In the genomic region with DNA sequence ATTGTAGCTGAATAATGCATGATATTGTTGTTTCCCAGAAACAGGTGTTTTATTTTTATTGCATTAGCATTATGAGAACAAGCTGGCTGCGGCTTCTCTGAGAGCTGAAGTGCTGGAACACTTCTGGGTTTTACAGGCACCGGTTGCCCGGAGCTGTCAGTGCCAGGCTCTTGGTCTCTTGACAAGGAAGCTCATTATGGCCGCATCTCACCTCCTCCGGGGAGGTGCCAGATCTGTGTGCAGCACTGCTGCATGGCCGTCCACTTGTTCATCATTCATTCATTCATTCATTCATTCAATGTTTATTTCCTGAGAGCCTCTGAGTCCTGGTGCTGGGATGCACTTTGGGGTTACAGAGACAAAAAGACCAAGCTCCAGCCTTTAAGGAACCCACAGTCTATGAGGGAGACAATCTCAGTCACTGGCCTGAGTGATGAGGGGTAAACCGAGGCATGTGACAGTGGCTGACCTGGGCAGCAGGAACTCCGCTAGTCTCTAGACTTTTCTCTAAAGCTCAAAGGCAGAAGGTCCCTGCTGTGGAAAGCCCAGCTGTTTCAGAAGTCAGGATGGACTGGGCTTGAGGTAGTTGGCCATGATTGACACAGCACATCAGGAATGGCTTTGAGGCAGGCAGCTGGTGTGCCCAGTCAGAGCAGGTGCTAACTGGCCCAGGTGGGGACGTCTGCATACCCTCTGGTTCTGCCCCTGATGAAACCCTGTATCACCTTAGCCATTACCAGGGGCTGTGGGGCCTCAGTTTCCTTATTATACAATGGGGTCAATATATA, we compare ENCODE assay signal across 22 cellular contexts.
DNase-seq lines count a peak whose midpoint lies in the region; ATAC-seq, FAIRE-seq and TF ChIP-seq lines count a peak whose summit lies in the region.
"Had no signal": no experiment of that assay in that cellular context is flagged by ENCODE, and none has a peak within 500 bp of the region (broad histone marks: within the 10 kb centered on the region; RNA-seq: fewer than 3 reads in every experiment).

No MANE protein-coding gene starts in this region.

- WGBS in GM12878 (ENCODE audit: insufficient coverage, insufficient replicate concordance, low lambda C conversion rate, missing lambda C conversion rate), result 45% methylated on average over 9 of the region's 9 CpGs
- 73 to 92% (median 84%) methylated on average over 9 of the region's 9 CpGs for WGBS in spleen, 5 donors

- TF ChIP-seq RAD21 in GM12878 (IDR thresholded peaks at IDR 0.05; ENCODE audit: insufficient read depth, low read depth, low read length), result no peak

- H3K36me3 ChIP-seq in GM12878 (ENCODE audit: control insufficient read depth in 2 of 2, insufficient read depth in 2 of 2, low read length in 1 of 2) (no peaks in the 10 kb centered on the region), spleen (no peaks in the 10 kb centered on the region)
- H3K36me3 ChIP-seq in CD4-positive, alpha-beta memory T cell (ENCODE audit: insufficient read depth, low read length), result no peaks in the 10 kb centered on the region

- SMC1A ChIA-PET in GM12878 (lab: Charles Lee; ENCODE audit: uncharacterized antibody, unreplicated experiment), result interaction anchor here (0.5 to 6.5 kb wide), 5 partner anchors 11 to 219 kb away, joined by 3 to 86 read pairs (median 3); no protein-coding TSS in a partner anchor

- no peak overlapping the region for H3K27ac Mint-ChIP-seq in CD4-positive, alpha-beta memory T cell
- H3K27ac Mint-ChIP-seq: CD4-positive, alpha-beta T cell had no signal

- no peaks in the 10 kb centered on the region for H3K9me3 Mint-ChIP-seq in CD4-positive, alpha-beta memory T cell
- H3K9me3 Mint-ChIP-seq: CD4-positive, alpha-beta T cell had no signal

- DNase-seq in DMS79 treated with DMSO at 0.1 percent for 48 hours (lab: John Stamatoyannopoulos, UW), result peak; percentile 34
- no peak for DNase-seq in GM12878 (ENCODE audit: low read depth, low spot score)
- peak; percentile 68 for DNase-seq in mesenteric fat pad (ENCODE audit: low spot score)
- peak; percentile 46 for DNase-seq in spleen
- no peak for DNase-seq in NCI-H2171 (lab: John Stamatoyannopoulos, UW)
- no peak for DNase-seq in CD4-positive, alpha-beta memory T cell
- DNase-seq in NOMO-1 treated with DMSO at 0.1 percent for 48 hours (lab: John Stamatoyannopoulos, UW; ENCODE audit: unreplicated experiment), result no peak
- DNase-seq: CD4-positive, alpha-beta T cell; NCI-H1105; NCI-H146; NCI-H2029; NCI-H226; NCI-H510A treated with DMSO at 0.1 percent for 48 hours; NCI-H774; PC-3; Right ventricle myocardium superior had no signal

- no peak overlapping the region for H3K9ac ChIP-seq in GM12878 (ENCODE audit: control insufficient read depth, insufficient read depth, low read length)
- H3K9ac ChIP-seq: BLaER1, KMS-11 had no signal

- peaks cover 0 to 2% (median under 1%) of the 10 kb centered on the region in 4 donors for H3K4me1 Mint-ChIP-seq in CD4-positive, alpha-beta memory T cell

- H3K27me3 ChIP-seq in GM12878 (replicated peaks in 1 of 2; ENCODE audit: control insufficient read depth in 2 of 2, insufficient read depth in 2 of 2, low read length in 1 of 2), result no peaks in the 10 kb centered on the region
- H3K27me3 ChIP-seq in spleen (replicated peaks in 1 of 7), result peaks cover 0 to 19% (median 0%) of the 10 kb centered on the region in 7 donors
- no peaks in the 10 kb centered on the region for H3K27me3 ChIP-seq in CD4-positive, alpha-beta memory T cell (ENCODE audit: insufficient read depth, low read length)
- H3K27me3 ChIP-seq: BLaER1 had no signal

- H3K79me2 ChIP-seq in GM12878 (ENCODE audit: control insufficient read depth, insufficient read depth, low read length), result no peaks in the 10 kb centered on the region

- no peak overlapping the region for H3K4me2 ChIP-seq in GM12878 (ENCODE audit: control insufficient read depth, insufficient read depth)
- H3K4me2 ChIP-seq: BLaER1, KMS-11 had no signal

- CTCF ChIA-PET in GM12878 (lab: Yijun Ruan, JAX), result interaction anchor here (0.8 to 6.2 kb wide), 4 partner anchors 22 to 264 kb away, joined by 3 to 198 read pairs (median 28); no protein-coding TSS in a partner anchor
- CTCF ChIA-PET in CD4-positive, alpha-beta memory T cell (lab: Charles Lee; ENCODE audit: partially characterized antibody), result interaction anchor here (1.1 to 5.8 kb wide), 6 partner anchors 9 to 314 kb away, joined by 3 to 94 read pairs (median 6); no protein-coding TSS in a partner anchor

- RAD21 ChIA-PET in GM12878 (lab: Charles Lee; ENCODE audit: unreplicated experiment), result interaction anchor here (1.3 to 5.3 kb wide), 3 partner anchors 18 to 219 kb away, joined by 5 to 101 read pairs (median 15); no protein-coding TSS in a partner anchor

- POLR2A ChIA-PET in GM12878 (lab: Charles Lee), result no interaction called here
- POLR2A ChIA-PET in CD4-positive, alpha-beta memory T cell (lab: Charles Lee; ENCODE audit: partially characterized antibody), result no interaction called here

- no peak overlapping the region for H2AFZ ChIP-seq in GM12878 (ENCODE audit: control insufficient read depth, low read depth, low read length)

- H3K27ac ChIP-seq in GM12878 (ENCODE audit: control insufficient read depth, insufficient read depth), result no peak overlapping the region
- H3K27ac ChIP-seq in spleen, result no peak overlapping the region
- no peak overlapping the region for H3K27ac ChIP-seq in CD4-positive, alpha-beta memory T cell (ENCODE audit: low read depth, low read length)
- H3K27ac ChIP-seq: BLaER1, KMS-11 had no signal

- TF ChIP-seq EP300 in GM12878 (IDR thresholded peaks at IDR 0.05; ENCODE audit: borderline replicate concordance in 1 of 2, control insufficient read depth in 1 of 2, low read depth in 2 of 2, low read length in 2 of 2), result no peak

- H3K4me1 ChIP-seq in GM12878 (ENCODE audit: control insufficient read depth, insufficient read depth, low read length) (no peaks in the 10 kb centered on the region), spleen (peaks cover 0 to 8% (median 5%) of the 10 kb centered on the region in 6 donors)
- H3K4me1 ChIP-seq in CD4-positive, alpha-beta memory T cell (ENCODE audit: insufficient read depth, low read length), result peaks cover 6% of the 10 kb centered on the region

- no peaks in the 10 kb centered on the region for H4K20me1 ChIP-seq in GM12878 (ENCODE audit: control insufficient read depth, insufficient read depth)
- H4K20me1 ChIP-seq: BLaER1 had no signal

- no TSS peak for BruUV-seq in GM12878 (replicated peaks; lab: Mats Ljungman, UMichigan)

- intact Hi-C loops in GM12878 (cut with micrococcal nuclease; ENCODE audit: unreplicated experiment) (loop anchor here (5.0 kb wide), 2 partner anchors 307 to 372 kb away; no protein-coding TSS in a partner anchor), spleen (cut with DNase I; ENCODE audit: low total_unique reads) (loop anchor here (5.0 kb wide), 1 partner anchor 217 kb away; no protein-coding TSS in a partner anchor)
- intact Hi-C loops in CD4-positive, alpha-beta memory T cell (cut with micrococcal nuclease), result no loop called here

- H3K4me3 Mint-ChIP-seq in CD4-positive, alpha-beta memory T cell, result no peak overlapping the region
- H3K4me3 Mint-ChIP-seq: CD4-positive, alpha-beta T cell had no signal

- peaks cover 0 to 2% of the 10 kb centered on the region in 2 donors for H3K27me3 Mint-ChIP-seq in CD4-positive, alpha-beta memory T cell
- H3K27me3 Mint-ChIP-seq: CD4-positive, alpha-beta T cell had no signal

- H3K36me3 Mint-ChIP-seq in CD4-positive, alpha-beta memory T cell, result no peaks in the 10 kb centered on the region

- FAIRE-seq in GM12878 (lab: Jason Lieb, UNC), result no peak
- FAIRE-seq: G401.6, GM18507, H1, HTR-8/SVneo had no signal

- ATAC-seq in GM12878, result no peak
- ATAC-seq: PC-3 had no signal

- no peaks in the 10 kb centered on the region for H3K9me3 ChIP-seq in GM12878 (replicated peaks; ENCODE audit: control insufficient read depth, insufficient read depth, low read length)
- H3K9me3 ChIP-seq in spleen, result no peaks in the 10 kb centered on the region
- no peaks in the 10 kb centered on the region for H3K9me3 ChIP-seq in CD4-positive, alpha-beta memory T cell (ENCODE audit: control insufficient read depth in 1 of 2, low read length in 2 of 2)
- H3K9me3 ChIP-seq: BLaER1 had no signal

- H3K4me3 ChIP-seq in GM12878, result no peak overlapping the region
- no peak overlapping the region for H3K4me3 ChIP-seq in spleen
- no peak overlapping the region for H3K4me3 ChIP-seq in CD4-positive, alpha-beta memory T cell (ENCODE audit: low read length in 2 of 2)
- H3K4me3 ChIP-seq: BLaER1 had no signal

- TF ChIP-seq POLR2A in GM12878 (IDR thresholded peaks at IDR 0.05; ENCODE audit: low read depth, low read length) (no peak), spleen (IDR thresholded peaks at IDR 0.05) (no peak)

- in situ Hi-C loops in GM12878 (cut with MboI), result no loop called here

- TF ChIP-seq CTCF in GM12878 (IDR thresholded peaks at IDR 0.05 in 2 of 3, conservative IDR thresholded peaks at IDR 0.05 in 1 of 3; ENCODE audit: control insufficient read depth in 2 of 3, extremely low read depth in 1 of 3, insufficient read depth in 1 of 3, low read depth in 3 of 3, low read length in 3 of 3) (no peak), spleen (IDR thresholded peaks at IDR 0.05 in 8 of 11, conservative IDR thresholded peaks at IDR 0.05 in 3 of 11) (no peak)

TF ChIP-seq in GM12878, 131 proteins besides CTCF, POLR2A, EP300 and RAD21:
- TF ChIP-seq CREB1 (IDR thresholded peaks at IDR 0.05; ENCODE audit: low read depth) (no peak), ZNF24 (IDR thresholded peaks at IDR 0.05) (peak; percentile 35; the same call in 1 of the 2 replicates)
TF ChIP-seq in GM12878: peak in this region for 1.

Comparison
In these comparisons a context has a peak if more than half of its experiments do, and no peak if none do; other contexts are left out.
1. DNase-seq: peak in DMS79 treated with DMSO at 0.1 percent for 48 hours (single experiment), mesenteric fat pad (single experiment) and spleen (single experiment); none in GM12878 (single experiment), NCI-H2171 (single experiment), CD4-positive, alpha-beta memory T cell (0 of 5) and NOMO-1 treated with DMSO at 0.1 percent for 48 hours (single experiment).